In the genomic region with DNA sequence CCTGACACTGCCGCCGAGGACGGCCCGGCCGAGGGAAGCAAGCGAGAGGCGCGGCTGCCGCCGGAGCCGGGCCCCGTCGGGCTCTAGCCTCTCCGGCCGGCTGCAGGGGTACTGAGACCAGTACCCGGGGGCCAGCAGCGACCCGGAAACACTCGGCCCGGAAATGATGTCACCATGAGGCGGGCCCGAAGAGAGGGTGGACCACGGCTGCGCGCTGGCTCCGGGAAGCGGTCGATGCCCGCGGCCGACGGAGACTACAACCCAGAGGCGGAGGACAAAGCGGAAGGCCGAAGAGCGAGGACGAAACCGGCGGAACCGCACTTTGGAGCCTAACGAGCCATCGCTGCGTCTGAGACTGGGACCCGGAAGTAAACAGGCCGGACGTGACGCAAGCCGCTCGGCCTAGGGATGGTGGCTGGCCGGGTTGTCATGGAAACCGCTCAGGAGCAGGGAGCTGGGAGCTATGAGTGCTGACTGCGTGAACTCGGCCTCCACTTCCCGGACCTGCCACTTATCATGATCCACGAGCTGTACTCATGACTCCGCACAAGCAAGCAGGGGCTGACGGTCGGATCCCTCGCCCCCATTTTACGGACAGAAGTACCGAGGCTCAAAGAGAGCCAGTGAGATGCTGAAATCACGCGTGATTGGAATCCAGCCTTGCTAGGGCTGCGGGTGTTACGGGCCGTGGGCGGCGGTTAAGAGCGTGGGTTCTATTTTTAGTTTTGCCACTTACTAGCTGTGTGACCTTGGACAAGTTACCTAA, we compare ENCODE assay signal across 8 cellular contexts. TPM values are rescaled to one million over a fixed set of nuclear protein-coding genes. Genes with fewer than 3 reads are reported as not detected.
DNase-seq lines count a peak whose midpoint lies in the region; TF ChIP-seq lines count a peak whose summit lies in the region.

TSS of gene SPATA2 (minus strand) at position 150 of the 766 bp plus-strand sequence. CDS start 7,039 bp downstream, outside the sequence.

- peaks cover 32% of the 10 kb centered on the region for H3K4me1 Mint-ChIP-seq in activated naive CD4-positive, alpha-beta T cell treated with anti-CD3 and anti-CD28 coated beads, Interleukin-2, amount 10 ng/mL, durations not matched to agents 7 days and 5 days

- no peaks in the 10 kb centered on the region for H3K36me3 Mint-ChIP-seq in activated naive CD4-positive, alpha-beta T cell treated with anti-CD3 and anti-CD28 coated beads, Interleukin-2, amount 10 ng/mL, durations not matched to agents 7 days and 5 days

- H3K27ac Mint-ChIP-seq in activated naive CD4-positive, alpha-beta T cell treated with anti-CD3 and anti-CD28 coated beads, Interleukin-2, amount 10 ng/mL, durations not matched to agents 7 days and 5 days, result peak within 1 kb of the TSS; percentile 99

- POLR2A ChIA-PET in HEK293T (lab: Yijun Ruan, JAX), result interaction anchor here (1.0 to 1.3 kb wide), 3 partner anchors 9 to 13 kb away, joined by 3 to 4 read pairs (median 3); no protein-coding TSS in a partner anchor

- CTCF ChIA-PET in HEK293T (lab: Yijun Ruan, JAX), result interaction anchor here (0.6 to 0.8 kb wide), 2 partner anchors 69 to 304 kb away, joined by 3 to 4 read pairs; no protein-coding TSS in a partner anchor
- CTCF ChIA-PET in activated naive CD4-positive, alpha-beta T cell treated with anti-CD3 and anti-CD28 coated beads, Interleukin-2, amount 10 ng/mL, durations not matched to agents 7 days and 5 days (lab: Charles Lee), result interaction anchor here (0.9 to 1.9 kb wide), 3 partner anchors 70 to 374 kb away, joined by 4 to 5 read pairs (median 5); no protein-coding TSS in a partner anchor

- peak within 1 kb of the TSS; percentile 96 for H3K4me3 Mint-ChIP-seq in activated naive CD4-positive, alpha-beta T cell treated with anti-CD3 and anti-CD28 coated beads, Interleukin-2, amount 10 ng/mL, durations not matched to agents 7 days and 5 days

- H3K27ac ChIP-seq in temporal lobe (ENCODE audit: low read depth, low read length), result peak within 1 kb of the TSS; percentile 99

- no peaks in the 10 kb centered on the region for H3K9me3 Mint-ChIP-seq in activated naive CD4-positive, alpha-beta T cell treated with anti-CD3 and anti-CD28 coated beads, Interleukin-2, amount 10 ng/mL, durations not matched to agents 7 days and 5 days

- DNase-seq in GM04503 (ENCODE audit: low read depth) (peak; percentile 55), HEK293T (ENCODE audit: extremely low spot score) (peak; percentile 96), MV-4-11 (lab: John Stamatoyannopoulos, UW) (peak; percentile 93), SK-N-DZ (ENCODE audit: low spot score) (peak; percentile 99), glomerular endothelial cell (ENCODE audit: extremely low read depth, low read depth, low spot score) (peak; percentile 60), occipital lobe (lab: John Stamatoyannopoulos, UW) (peak; percentile 87)
- peak; percentile 96 for DNase-seq in activated naive CD4-positive, alpha-beta T cell treated with anti-CD3 and anti-CD28 coated beads, Interleukin-2, amount 10 ng/mL, durations not matched to agents 7 days and 5 days

- peaks cover 4% of the 10 kb centered on the region for H3K27me3 Mint-ChIP-seq in activated naive CD4-positive, alpha-beta T cell treated with anti-CD3 and anti-CD28 coated beads, Interleukin-2, amount 10 ng/mL, durations not matched to agents 7 days and 5 days

TF ChIP-seq in HEK293T, 16 proteins besides CTCF, POLR2A, EP300 and RAD21:
- no peak for TF ChIP-seq NFRKB (IDR thresholded peaks at IDR 0.05)
- TF ChIP-seq ARNT (IDR thresholded peaks at IDR 0.05), result no peak
- TF ChIP-seq FOXK2 (IDR thresholded peaks at IDR 0.05), result no peak
- no peak for TF ChIP-seq SUZ12 (IDR thresholded peaks at IDR 0.05)
- 0 out of 2 replicates have a peak, but pooled peaks have one; percentile 48 for TF ChIP-seq FOXM1 (IDR thresholded peaks at IDR 0.05; ENCODE audit: borderline replicate concordance)
- TF ChIP-seq ELF4 (IDR thresholded peaks at IDR 0.05), result peak; percentile 66
- no peak for TF ChIP-seq LEF1 (IDR thresholded peaks at IDR 0.05; ENCODE audit: borderline replicate concordance)
- no peak for TF ChIP-seq SP1 (IDR thresholded peaks at IDR 0.05)
- TF ChIP-seq BHLHE40 (IDR thresholded peaks at IDR 0.05; ENCODE audit: borderline replicate concordance), result no peak
- no peak for TF ChIP-seq ZNF384 (IDR thresholded peaks at IDR 0.05)
- no peak for TF ChIP-seq TARDBP (IDR thresholded peaks at IDR 0.05)
- TF ChIP-seq, protein P1, sequence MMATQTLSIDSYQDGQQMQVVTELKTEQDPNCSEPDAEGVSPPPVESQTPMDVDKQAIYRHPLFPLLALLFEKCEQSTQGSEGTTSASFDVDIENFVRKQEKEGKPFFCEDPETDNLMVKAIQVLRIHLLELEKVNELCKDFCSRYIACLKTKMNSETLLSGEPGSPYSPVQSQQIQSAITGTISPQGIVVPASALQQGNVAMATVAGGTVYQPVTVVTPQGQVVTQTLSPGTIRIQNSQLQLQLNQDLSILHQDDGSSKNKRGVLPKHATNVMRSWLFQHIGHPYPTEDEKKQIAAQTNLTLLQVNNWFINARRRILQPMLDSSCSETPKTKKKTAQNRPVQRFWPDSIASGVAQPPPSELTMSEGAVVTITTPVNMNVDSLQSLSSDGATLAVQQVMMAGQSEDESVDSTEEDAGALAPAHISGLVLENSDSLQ (IDR thresholded peaks at IDR 0.05), result peak; percentile 71
- TF ChIP-seq L3MBTL2 (conservative IDR thresholded peaks at IDR 0.05), result no peak
TF ChIP-seq in HEK293T: peak in this region for 3.

RNA-seq across cellular contexts. Expression of gene SPATA2, which starts in this region (rescaled TPM):
- 3.1 and 4.7 TPM in 2 replicates for polyA plus RNA-seq in SK-N-DZ (2014; cell fraction: cytosol; rRNA removed)
- polyA plus RNA-seq in SK-N-DZ (2014; cell fraction: nucleus; rRNA removed), result 2.7 and 3.0 TPM in 2 replicates
- 4.4 and 5.4 TPM in 2 replicates for total RNA-seq in glomerular endothelial cell
- total RNA-seq in occipital lobe, result 2.7 TPM
- 4.2 TPM for total RNA-seq in temporal lobe

Comparison
In these comparisons a context has a peak if more than half of its experiments do, and no peak if none do; other contexts are left out.
1. Peak in every context shown above with its lines: DNase-seq and H3K27ac ChIP-seq.